Comparison of ENCODE assay signal across 7 cellular contexts in the genomic region with DNA sequence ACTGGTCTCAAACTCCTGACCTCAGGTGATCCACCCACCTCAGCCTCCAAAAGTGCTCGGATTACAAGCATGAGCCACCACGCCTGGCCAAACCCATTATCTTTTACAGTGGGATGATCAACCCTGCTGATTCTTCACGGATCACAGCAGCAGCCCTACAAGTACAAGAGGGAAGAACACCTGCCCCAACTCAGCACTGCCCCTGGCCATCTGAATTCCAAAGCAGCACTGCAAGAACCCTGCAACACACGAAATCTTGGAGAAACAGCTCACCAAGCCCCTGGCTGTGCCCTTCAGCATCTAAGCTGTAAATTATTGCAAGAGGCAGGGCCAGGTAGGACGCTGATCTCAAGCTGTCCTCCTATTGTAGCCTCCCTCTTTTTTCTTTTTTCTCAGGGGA. TPM values are rescaled to one million over a fixed set of nuclear protein-coding genes. Genes with fewer than 3 reads are reported as not detected.
"Had no signal": no experiment of that assay in that cellular context is flagged by ENCODE, and none has a peak within 500 bp of the region (broad histone marks: within the 10 kb centered on the region; RNA-seq: fewer than 3 reads in every experiment).

No MANE protein-coding gene starts in this region.

- H3K4me3 ChIP-seq: K562 had no signal

- H3K27ac ChIP-seq: HL-60 had no signal

- DNase-seq: IMR-90, KBM-7, KG1 had no signal

- ATAC-seq: HepG2, K562 had no signal

RNA-seq across cellular contexts. Expression of a gene that starts 54.5 kb away (rescaled TPM):
- polyA plus RNA-seq: HepG2, IgD-negative memory B cell, IMR-90, K562 had no signal
